In the genomic region with DNA sequence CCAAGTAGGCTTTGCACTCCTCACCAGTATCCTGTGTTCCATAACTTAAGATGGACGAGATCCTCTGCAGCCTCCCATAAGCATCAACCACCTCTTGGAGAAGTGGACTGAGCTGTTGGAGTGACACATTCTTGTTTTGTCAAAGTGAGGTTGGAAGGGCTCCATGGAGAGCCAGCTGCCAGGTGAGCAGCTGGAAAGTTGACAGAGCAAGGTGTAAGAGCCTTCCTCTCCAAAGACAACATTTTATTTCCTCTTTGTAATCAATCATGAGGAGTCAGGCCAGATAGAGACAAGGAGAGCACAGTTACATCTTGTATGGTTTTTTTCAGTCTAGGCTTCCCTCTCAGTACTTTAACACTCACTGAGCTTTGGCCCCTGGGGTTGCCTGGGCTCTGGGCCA, we compare ENCODE assay signal across 1 cellular context.
TF ChIP-seq lines count a peak whose summit lies in the region.

No MANE protein-coding gene starts in this region.

TF ChIP-seq in SK-N-SH, 30 proteins besides CTCF, POLR2A, EP300 and RAD21 (continued from another document):
- TF ChIP-seq, protein P1, sequence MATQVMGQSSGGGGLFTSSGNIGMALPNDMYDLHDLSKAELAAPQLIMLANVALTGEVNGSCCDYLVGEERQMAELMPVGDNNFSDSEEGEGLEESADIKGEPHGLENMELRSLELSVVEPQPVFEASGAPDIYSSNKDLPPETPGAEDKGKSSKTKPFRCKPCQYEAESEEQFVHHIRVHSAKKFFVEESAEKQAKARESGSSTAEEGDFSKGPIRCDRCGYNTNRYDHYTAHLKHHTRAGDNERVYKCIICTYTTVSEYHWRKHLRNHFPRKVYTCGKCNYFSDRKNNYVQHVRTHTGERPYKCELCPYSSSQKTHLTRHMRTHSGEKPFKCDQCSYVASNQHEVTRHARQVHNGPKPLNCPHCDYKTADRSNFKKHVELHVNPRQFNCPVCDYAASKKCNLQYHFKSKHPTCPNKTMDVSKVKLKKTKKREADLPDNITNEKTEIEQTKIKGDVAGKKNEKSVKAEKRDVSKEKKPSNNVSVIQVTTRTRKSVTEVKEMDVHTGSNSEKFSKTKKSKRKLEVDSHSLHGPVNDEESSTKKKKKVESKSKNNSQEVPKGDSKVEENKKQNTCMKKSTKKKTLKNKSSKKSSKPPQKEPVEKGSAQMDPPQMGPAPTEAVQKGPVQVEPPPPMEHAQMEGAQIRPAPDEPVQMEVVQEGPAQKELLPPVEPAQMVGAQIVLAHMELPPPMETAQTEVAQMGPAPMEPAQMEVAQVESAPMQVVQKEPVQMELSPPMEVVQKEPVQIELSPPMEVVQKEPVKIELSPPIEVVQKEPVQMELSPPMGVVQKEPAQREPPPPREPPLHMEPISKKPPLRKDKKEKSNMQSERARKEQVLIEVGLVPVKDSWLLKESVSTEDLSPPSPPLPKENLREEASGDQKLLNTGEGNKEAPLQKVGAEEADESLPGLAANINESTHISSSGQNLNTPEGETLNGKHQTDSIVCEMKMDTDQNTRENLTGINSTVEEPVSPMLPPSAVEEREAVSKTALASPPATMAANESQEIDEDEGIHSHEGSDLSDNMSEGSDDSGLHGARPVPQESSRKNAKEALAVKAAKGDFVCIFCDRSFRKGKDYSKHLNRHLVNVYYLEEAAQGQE (IDR thresholded peaks at IDR 0.05; ENCODE audit: low read depth, low read length) = no peak
- TF ChIP-seq GABPA (IDR thresholded peaks at IDR 0.05; ENCODE audit: low read depth) = no peak
- no peak for TF ChIP-seq FOXM1 (IDR thresholded peaks at IDR 0.05; ENCODE audit: low read depth)
- no peak for TF ChIP-seq GATA2 (CRISPR knock-in tag; IDR thresholded peaks at IDR 0.05)
- no peak for TF ChIP-seq RFX5 (IDR thresholded peaks at IDR 0.05; ENCODE audit: low read length)
- TF ChIP-seq POLR2AphosphoS5 (IDR thresholded peaks at IDR 0.05; ENCODE audit: low read depth, low read length) = no peak
- no peak for TF ChIP-seq MXI1 (IDR thresholded peaks at IDR 0.05; ENCODE audit: low read depth, low read length)
- no peak for TF ChIP-seq TCF12 (IDR thresholded peaks at IDR 0.05)
- no peak for TF ChIP-seq CHD2 (IDR thresholded peaks at IDR 0.05; ENCODE audit: low read length, partially characterized antibody)
- TF ChIP-seq USF1 (IDR thresholded peaks at IDR 0.05; ENCODE audit: borderline replicate concordance, low read depth) = no peak
- no peak for TF ChIP-seq RXRA (IDR thresholded peaks at IDR 0.05; ENCODE audit: borderline replicate concordance, low read depth)
- no peak for TF ChIP-seq EZH2phosphoT487 (IDR thresholded peaks at IDR 0.05; ENCODE audit: borderline replicate concordance, low read depth)
- no peak for TF ChIP-seq YY1 (IDR thresholded peaks at IDR 0.05; ENCODE audit: low read depth)
- TF ChIP-seq TEAD4 (IDR thresholded peaks at IDR 0.05; ENCODE audit: borderline replicate concordance, insufficient read depth) = no peak
- no peak for TF ChIP-seq RCOR1 (IDR thresholded peaks at IDR 0.05; ENCODE audit: low read length)
- no peak for TF ChIP-seq NFIC (IDR thresholded peaks at IDR 0.05; ENCODE audit: borderline replicate concordance)
